17 cellular contexts compared by ENCODE assay signal in the genomic region with DNA sequence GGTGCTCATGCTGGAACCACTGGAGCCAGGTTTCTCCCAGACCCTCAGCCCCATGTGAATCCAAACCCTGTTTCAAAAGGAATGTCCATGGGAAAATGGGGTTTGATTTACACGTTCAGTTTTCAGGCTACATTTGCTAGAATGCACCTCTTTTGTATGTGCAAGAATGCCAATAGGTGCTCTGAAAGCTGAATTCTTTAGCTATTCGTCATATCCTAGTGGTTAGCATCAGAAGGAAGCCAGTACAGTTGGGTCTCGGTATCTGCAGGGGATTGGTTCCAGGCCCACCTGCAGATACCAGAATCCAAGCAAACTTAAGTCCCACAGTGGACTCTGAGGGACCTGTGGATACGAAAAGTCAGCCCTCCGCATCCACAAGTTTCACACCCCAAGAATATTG.
DNase-seq lines count a peak whose midpoint lies in the region; ATAC-seq lines count a peak whose summit lies in the region.
"Had no signal": no experiment of that assay in that cellular context is flagged by ENCODE, and none has a peak within 500 bp of the region (broad histone marks: within the 10 kb centered on the region; RNA-seq: fewer than 3 reads in every experiment).

No MANE protein-coding gene starts in this region.

- peak; percentile 11 for DNase-seq in 8988T
- DNase-seq in HT1080 (ENCODE audit: low read depth) = peak; percentile 65
- peak; percentile 57 for DNase-seq in astrocyte of the hippocampus (ENCODE audit: low read depth, low spot score)
- DNase-seq in kidney tubule cell (ENCODE audit: low spot score) = peak; percentile 39
- no peak for DNase-seq in medulla oblongata (ENCODE audit: extremely low spot score)
- no peak for DNase-seq in NCI-H2107 (lab: John Stamatoyannopoulos, UW)
- no peak for DNase-seq in NCI-H510A (lab: John Stamatoyannopoulos, UW)
- DNase-seq: CD8-positive, alpha-beta memory T cell; DMS79; HCEC 1CT; KBM-7; NCI-H1436; NCI-H2029 treated with DMSO at 0.1 percent for 48 hours; NCI-H510A treated with DMSO at 0.1 percent for 48 hours; NCI-H82; Right ventricle myocardium superior had no signal

- ATAC-seq in GM21619 (IDR thresholded peaks at IDR 0.05; ENCODE audit: unreplicated experiment) = no peak

Comparison
In these comparisons a context has a peak if more than half of its experiments do, and no peak if none do; other contexts are left out.
1. DNase-seq: peak in 8988T (single experiment), HT1080 (single experiment), astrocyte of the hippocampus (single experiment) and kidney tubule cell (single experiment); none in medulla oblongata (single experiment), NCI-H2107 (single experiment) and NCI-H510A (single experiment).